Comparison of ENCODE assay signal across 1 cellular context in genomic region chr3:72516361-72516760, GRCh38.
TF ChIP-seq lines count a peak whose summit lies in the region.

No MANE protein-coding gene starts in this region.

TF ChIP-seq in HepG2, 621 proteins besides CTCF, POLR2A, EP300 and RAD21 (continued from another document):
- TF ChIP-seq ZNF281 (CRISPR knock-in tag; IDR thresholded peaks at IDR 0.05; ENCODE audit: borderline replicate concordance), result no peak
